17 cellular contexts compared by ENCODE assay signal in the genomic region with DNA sequence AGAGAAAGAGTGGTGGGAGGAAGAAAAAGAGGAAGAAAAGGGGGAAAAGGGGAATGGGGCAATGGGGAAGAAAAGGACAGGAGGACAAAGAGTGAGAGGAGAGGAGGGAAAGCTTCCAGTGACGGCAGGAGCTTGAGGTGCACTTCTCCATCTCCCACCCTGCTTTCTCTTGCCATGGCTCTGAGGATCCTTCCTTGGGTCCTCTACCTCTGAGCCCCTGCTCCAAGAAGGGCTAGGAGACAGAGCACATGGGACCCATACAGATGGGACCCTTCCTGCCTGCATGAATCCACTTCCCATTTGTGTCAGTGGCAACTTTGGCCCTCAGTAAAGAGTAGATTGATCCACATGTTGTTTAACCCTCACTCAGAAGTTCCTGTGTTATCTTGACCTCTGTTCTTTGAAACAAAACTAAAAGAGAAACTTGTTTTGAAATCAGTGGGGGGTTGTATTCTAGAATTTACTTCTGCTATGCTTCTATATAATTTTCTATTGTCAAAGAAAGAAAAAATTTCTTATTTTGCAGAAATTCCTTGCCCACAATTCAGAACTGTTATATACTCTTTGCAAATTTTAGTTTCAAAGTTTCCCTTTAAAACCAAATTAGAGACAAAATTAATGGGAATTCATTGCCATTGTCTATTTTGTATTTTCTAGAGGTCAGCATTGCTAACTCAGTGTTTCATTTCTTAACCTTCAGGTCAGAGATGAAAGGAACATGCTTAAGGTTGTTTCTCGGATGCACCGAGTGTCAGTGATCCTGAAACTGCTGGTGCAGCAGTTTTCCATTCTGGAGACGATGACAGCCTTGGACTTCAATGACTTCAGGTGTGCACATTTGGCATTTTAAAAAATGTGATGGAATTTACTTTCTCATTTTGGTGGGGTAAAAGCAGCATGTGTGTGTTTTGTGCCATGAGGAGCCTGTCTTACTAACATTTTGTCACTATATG. TPM values are rescaled to one million over a fixed set of nuclear protein-coding genes. Genes with fewer than 3 reads are reported as not detected.
DNase-seq lines count a peak whose midpoint lies in the region; ATAC-seq and TF ChIP-seq lines count a peak whose summit lies in the region.
"Had no signal": no experiment of that assay in that cellular context is flagged by ENCODE, and none has a peak within 500 bp of the region (broad histone marks: within the 10 kb centered on the region; RNA-seq: fewer than 3 reads in every experiment).

No MANE protein-coding gene starts in this region.

- DNase-seq in GM13976 (ENCODE audit: low spot score) (peak; percentile 16), 8988T (no peak), WTC11 (ENCODE audit: low spot score) (no peak)
- no peak for DNase-seq in activated CD4-positive, alpha-beta memory T cell treated with anti-CD3 and anti-CD28 coated beads, Interleukin-2, amount 10 ng/mL, durations not matched to agents 7 days and 5 days
- DNase-seq: activated naive CD8-positive, alpha-beta T cell treated with anti-CD3 and anti-CD28 coated beads, Interleukin-2, amount 10 ng/mL, durations not matched to agents 7 days and 5 days; cerebellar nuclear complex; HFFc6; posterior cingulate gyrus had no signal

- peaks cover 9% of the 10 kb centered on the region; the same call in 1 of the 2 replicates for H3K4me1 ChIP-seq in OCI-LY3 (ENCODE audit: low read length)

- ATAC-seq in GM19467 (IDR thresholded peaks at IDR 0.05; ENCODE audit: unreplicated experiment): peak; percentile 66
- peak; percentile 67 for ATAC-seq in HG02885 (IDR thresholded peaks at IDR 0.05; ENCODE audit: poor library complexity, unreplicated experiment)
- ATAC-seq in GM18520 (IDR thresholded peaks at IDR 0.05; ENCODE audit: unreplicated experiment): no peak
- no peak for ATAC-seq in WTC11

- no peaks in the 10 kb centered on the region for H3K27me3 ChIP-seq in OCI-LY3 (ENCODE audit: low read depth, low read length)
- H3K27me3 ChIP-seq: SJSA1 had no signal

- no peak overlapping the region for H3K27ac Mint-ChIP-seq in activated CD4-positive, alpha-beta memory T cell treated with anti-CD3 and anti-CD28 coated beads, Interleukin-2, amount 10 ng/mL, durations not matched to agents 7 days and 5 days
- no peak overlapping the region for H3K27ac Mint-ChIP-seq in WTC11
- H3K27ac Mint-ChIP-seq: activated naive CD8-positive, alpha-beta T cell treated with anti-CD3 and anti-CD28 coated beads, Interleukin-2, amount 10 ng/mL, durations not matched to agents 7 days and 5 days; HFFc6 had no signal

- H3K27ac ChIP-seq in OCI-LY3 (ENCODE audit: low read length): no peak overlapping the region
- H3K27ac ChIP-seq: SJSA1 had no signal

- no peak for TF ChIP-seq CTCF in GM13976 (IDR thresholded peaks at IDR 0.05; ENCODE audit: borderline replicate concordance, control extremely low read depth, extremely low read depth, insufficient read depth, missing control alignments)
- no peak for TF ChIP-seq CTCF in OCI-LY3 (IDR thresholded peaks at IDR 0.05; ENCODE audit: low read depth, low read length)
- no peak for TF ChIP-seq CTCF in WTC11 (IDR thresholded peaks at IDR 0.05)

- no peaks in the 10 kb centered on the region for H3K36me3 Mint-ChIP-seq in activated CD4-positive, alpha-beta memory T cell treated with anti-CD3 and anti-CD28 coated beads, Interleukin-2, amount 10 ng/mL, durations not matched to agents 7 days and 5 days (ENCODE audit: low read depth)
- no peaks in the 10 kb centered on the region for H3K36me3 Mint-ChIP-seq in WTC11

- in situ Hi-C loops in GM13976 (cut with MboI; ENCODE audit: low sequenced_read_pairs, unreplicated experiment): no loop called here

- 0 out of 2 replicates have a peak overlapping the region, but pooled peaks have one; percentile 35 for H2AFZ ChIP-seq in OCI-LY3 (ENCODE audit: low read depth, low read length)

- H3K36me3 ChIP-seq in OCI-LY3 (replicated peaks; ENCODE audit: low read depth, low read length): no peaks in the 10 kb centered on the region
- H3K36me3 ChIP-seq: SJSA1 had no signal

- POLR2A ChIA-PET in activated CD4-positive, alpha-beta memory T cell treated with anti-CD3 and anti-CD28 coated beads, Interleukin-2, amount 10 ng/mL, durations not matched to agents 7 days and 5 days (lab: Charles Lee): no interaction called here
- POLR2A ChIA-PET in WTC11 (lab: Charles Lee): no interaction called here

- peaks cover 17% of the 10 kb centered on the region for H3K4me1 Mint-ChIP-seq in activated CD4-positive, alpha-beta memory T cell treated with anti-CD3 and anti-CD28 coated beads, Interleukin-2, amount 10 ng/mL, durations not matched to agents 7 days and 5 days
- H3K4me1 Mint-ChIP-seq in WTC11: peaks cover 22% of the 10 kb centered on the region

- CTCF ChIA-PET in activated CD4-positive, alpha-beta memory T cell treated with anti-CD3 and anti-CD28 coated beads, Interleukin-2, amount 10 ng/mL, durations not matched to agents 7 days and 5 days (lab: Charles Lee): no interaction called here
- CTCF ChIA-PET in WTC11 (lab: Charles Lee): no interaction called here

- H3K9ac ChIP-seq in OCI-LY3 (ENCODE audit: low read length): no peak overlapping the region

- H3K4me2 ChIP-seq in OCI-LY3 (ENCODE audit: low read length): no peak overlapping the region; the same call in 1 of the 2 replicates

- H3K4me3 ChIP-seq in OCI-LY3 (ENCODE audit: low read length): no peak overlapping the region
- H3K4me3 ChIP-seq: SJSA1 had no signal

- no peaks in the 10 kb centered on the region for H3K9me3 ChIP-seq in OCI-LY3 (ENCODE audit: insufficient read depth, low read length)
- H3K9me3 ChIP-seq: SJSA1 had no signal

- H3K9me3 Mint-ChIP-seq in activated CD4-positive, alpha-beta memory T cell treated with anti-CD3 and anti-CD28 coated beads, Interleukin-2, amount 10 ng/mL, durations not matched to agents 7 days and 5 days: no peaks in the 10 kb centered on the region
- H3K9me3 Mint-ChIP-seq in WTC11: no peaks in the 10 kb centered on the region
- H3K9me3 Mint-ChIP-seq: activated naive CD8-positive, alpha-beta T cell treated with anti-CD3 and anti-CD28 coated beads, Interleukin-2, amount 10 ng/mL, durations not matched to agents 7 days and 5 days; HFFc6 had no signal

- H3K4me3 Mint-ChIP-seq in activated CD4-positive, alpha-beta memory T cell treated with anti-CD3 and anti-CD28 coated beads, Interleukin-2, amount 10 ng/mL, durations not matched to agents 7 days and 5 days: no peak overlapping the region
- no peak overlapping the region for H3K4me3 Mint-ChIP-seq in WTC11
- H3K4me3 Mint-ChIP-seq: activated naive CD8-positive, alpha-beta T cell treated with anti-CD3 and anti-CD28 coated beads, Interleukin-2, amount 10 ng/mL, durations not matched to agents 7 days and 5 days; HFFc6 had no signal

- H3K27me3 Mint-ChIP-seq in activated CD4-positive, alpha-beta memory T cell treated with anti-CD3 and anti-CD28 coated beads, Interleukin-2, amount 10 ng/mL, durations not matched to agents 7 days and 5 days: no peaks in the 10 kb centered on the region
- H3K27me3 Mint-ChIP-seq in WTC11 (ENCODE audit: low read depth): no peaks in the 10 kb centered on the region; the same call in 1 of the 2 replicates

- no peaks in the 10 kb centered on the region for H3K79me2 ChIP-seq in OCI-LY3 (ENCODE audit: low read length)

- H4K20me1 ChIP-seq in OCI-LY3 (ENCODE audit: insufficient read depth, low read length): no peaks in the 10 kb centered on the region

TF ChIP-seq in WTC11, 78 proteins besides CTCF, POLR2A, EP300 and RAD21:
- no peak for TF ChIP-seq NR2C2 (CRISPR knock-in tag; IDR thresholded peaks at IDR 0.05)
- TF ChIP-seq, protein P1, sequence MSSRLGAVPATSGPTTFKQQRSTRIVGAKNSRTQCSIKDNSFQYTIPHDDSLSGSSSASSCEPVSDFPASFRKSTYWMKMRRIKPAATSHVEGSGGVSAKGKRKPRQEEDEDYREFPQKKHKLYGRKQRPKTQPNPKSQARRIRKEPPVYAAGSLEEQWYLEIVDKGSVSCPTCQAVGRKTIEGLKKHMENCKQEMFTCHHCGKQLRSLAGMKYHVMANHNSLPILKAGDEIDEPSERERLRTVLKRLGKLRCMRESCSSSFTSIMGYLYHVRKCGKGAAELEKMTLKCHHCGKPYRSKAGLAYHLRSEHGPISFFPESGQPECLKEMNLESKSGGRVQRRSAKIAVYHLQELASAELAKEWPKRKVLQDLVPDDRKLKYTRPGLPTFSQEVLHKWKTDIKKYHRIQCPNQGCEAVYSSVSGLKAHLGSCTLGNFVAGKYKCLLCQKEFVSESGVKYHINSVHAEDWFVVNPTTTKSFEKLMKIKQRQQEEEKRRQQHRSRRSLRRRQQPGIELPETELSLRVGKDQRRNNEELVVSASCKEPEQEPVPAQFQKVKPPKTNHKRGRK (CRISPR knock-in tag; IDR thresholded peaks at IDR 0.05; ENCODE audit: borderline replicate concordance): no peak

RNA-seq across cellular contexts. Expression of gene TDO2, which starts 5.0 kb away (rescaled TPM):
- not detected for total RNA-seq in activated CD4-positive, alpha-beta memory T cell treated with anti-CD3 and anti-CD28 coated beads, Interleukin-2, amount 10 ng/mL, durations not matched to agents 7 days and 5 days
- 0.13 to 0.78 TPM (median 0.18 TPM) in 3 replicates for total RNA-seq in WTC11 (2021)
- total RNA-seq: activated naive CD8-positive, alpha-beta T cell treated with anti-CD3 and anti-CD28 coated beads, Interleukin-2, amount 10 ng/mL, durations not matched to agents 7 days and 5 days; endothelial cell of umbilical vein; kidney epithelial cell had no signal

RNA-seq across cellular contexts. Expression of gene ASIC5, which starts 42.4 kb away (rescaled TPM):
- total RNA-seq in activated CD4-positive, alpha-beta memory T cell treated with anti-CD3 and anti-CD28 coated beads, Interleukin-2, amount 10 ng/mL, durations not matched to agents 7 days and 5 days: not detected
- total RNA-seq in WTC11 (2021): not detected in 3 replicates
- total RNA-seq: activated naive CD8-positive, alpha-beta T cell treated with anti-CD3 and anti-CD28 coated beads, Interleukin-2, amount 10 ng/mL, durations not matched to agents 7 days and 5 days; endothelial cell of umbilical vein; HFFc6; kidney epithelial cell; M059J; mucosa of gallbladder; SJSA1 had no signal

RNA-seq across cellular contexts. Expression of gene CTSO, which starts 45.2 kb away (rescaled TPM):
- 1 to 10 TPM; 5.2 to 5.3 TPM for total RNA-seq in activated CD4-positive, alpha-beta memory T cell treated with anti-CD3 and anti-CD28 coated beads, Interleukin-2, amount 10 ng/mL, durations not matched to agents 7 days and 5 days
- 1.1 to 1.3 TPM (median 1.2 TPM) in 3 replicates for total RNA-seq in WTC11 (2021)

Comparison
In these comparisons a context has a peak if more than half of its experiments do, and no peak if none do; other contexts are left out.
1. ATAC-seq: peak in GM19467 (single experiment) and HG02885 (single experiment); none in GM18520 (single experiment) and WTC11 (single experiment).